ENCODE assay signal across 1 cellular context in the genomic region with DNA sequence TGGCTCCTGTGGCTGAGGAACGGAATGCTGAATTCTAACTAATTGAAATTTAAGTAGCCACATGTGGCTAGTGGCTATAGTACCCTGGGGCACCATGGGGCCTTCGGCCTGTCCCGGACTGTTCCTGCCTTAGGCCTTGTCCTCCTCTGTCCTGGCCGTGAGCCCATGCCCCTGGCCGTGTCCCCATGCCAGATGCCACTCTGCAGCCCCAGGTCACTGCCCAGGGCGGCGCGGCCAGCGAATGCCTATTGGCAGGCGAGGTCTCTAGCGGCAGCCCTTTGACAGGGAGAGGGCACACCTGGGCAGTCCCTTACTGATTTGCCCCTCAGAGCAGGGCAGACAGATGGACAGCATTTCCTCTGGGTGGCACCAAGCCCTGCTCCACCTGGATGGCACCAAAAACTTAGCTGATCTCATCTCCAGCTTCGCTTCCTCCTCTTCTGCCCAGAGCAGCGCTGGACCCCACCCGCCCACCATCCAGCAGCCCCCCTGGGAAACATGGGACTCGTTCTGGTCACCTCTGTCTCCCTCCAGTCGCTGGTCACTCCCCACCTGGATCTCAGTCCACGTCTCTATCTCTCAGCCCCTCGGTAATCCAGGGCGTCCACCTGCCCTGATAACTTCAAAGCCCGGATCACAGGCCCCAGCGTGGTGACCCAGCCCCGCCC.
TF ChIP-seq lines count a peak whose summit lies in the region.

No MANE protein-coding gene starts in this region.

TF ChIP-seq in H1, 55 proteins besides CTCF, POLR2A, EP300 and RAD21 (continued from another document):
- TF ChIP-seq ASH2L (IDR thresholded peaks at IDR 0.05; ENCODE audit: low read length) (no peak), HDAC2 (IDR thresholded peaks at IDR 0.05; ENCODE audit: borderline replicate concordance in 1 of 2, low read depth in 2 of 2, low read length in 2 of 2) (no peak), SIN3A (conservative IDR thresholded peaks at IDR 0.05 in 1 of 2, IDR thresholded peaks at IDR 0.05 in 1 of 2; ENCODE audit: low read depth in 1 of 2, low read length in 2 of 2) (no peak), BACH1 (IDR thresholded peaks at IDR 0.05; ENCODE audit: low read length) (no peak), EZH2 (IDR thresholded peaks at IDR 0.05; ENCODE audit: low read depth, low read length, severe bottlenecking) (no peak), CHD1 (IDR thresholded peaks at IDR 0.05; ENCODE audit: low read depth, low read length) (no peak), TAF1 (IDR thresholded peaks at IDR 0.05; ENCODE audit: low read depth, low read length) (no peak; the same call in 1 of the 2 replicates), PHF8 (conservative IDR thresholded peaks at IDR 0.05; ENCODE audit: low read depth, low read length) (no peak), KDM1A (IDR thresholded peaks at IDR 0.05; ENCODE audit: borderline replicate concordance, low read length) (no peak), GABPA (IDR thresholded peaks at IDR 0.05; ENCODE audit: borderline replicate concordance, insufficient read depth, low read length) (no peak), SP2 (IDR thresholded peaks at IDR 0.05; ENCODE audit: low read length) (no peak)
- TF ChIP-seq, protein P1, sequence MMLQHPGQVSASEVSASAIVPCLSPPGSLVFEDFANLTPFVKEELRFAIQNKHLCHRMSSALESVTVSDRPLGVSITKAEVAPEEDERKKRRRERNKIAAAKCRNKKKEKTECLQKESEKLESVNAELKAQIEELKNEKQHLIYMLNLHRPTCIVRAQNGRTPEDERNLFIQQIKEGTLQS (IDR thresholded peaks at IDR 0.05; ENCODE audit: insufficient read depth, low read depth, low read length) = no peak
